Comparison of ENCODE assay signal across 19 cellular contexts in genomic region chr2:207813942-207814341, GRCh38. TPM values are rescaled to one million over a fixed set of nuclear protein-coding genes. Genes with fewer than 3 reads are reported as not detected.
A peak's percentile ranks its signal among the peaks of the same experiment; 100 is the strongest.
DNase-seq lines count a peak whose midpoint lies in the region; ATAC-seq lines count a peak whose summit lies in the region.
"Had no signal": no experiment of that assay in that cellular context is flagged by ENCODE, and none has a peak within 500 bp of the region (broad histone marks: within the 10 kb centered on the region; RNA-seq: fewer than 3 reads in every experiment).

No MANE protein-coding gene starts in this region.

- H3K36me3 ChIP-seq in NT2/D1 (ENCODE audit: insufficient read depth, insufficient read length, low read length) (no peaks in the 10 kb centered on the region), neuron (ENCODE audit: insufficient read depth, low read length) (no peaks in the 10 kb centered on the region)
- H3K36me3 ChIP-seq: cardiac muscle cell, esophagus muscularis mucosa, gastroesophageal sphincter, pancreas had no signal

- in situ Hi-C loops in G401 (cut with HindIII; ENCODE audit: low sequenced_read_pairs) = no loop called here

- H3K27me3 ChIP-seq in NT2/D1 (ENCODE audit: insufficient read depth, insufficient read length) (no peaks in the 10 kb centered on the region), neuron (ENCODE audit: insufficient read depth, low read length) (no peaks in the 10 kb centered on the region)
- H3K27me3 ChIP-seq: cardiac muscle cell, esophagus muscularis mucosa, gastroesophageal sphincter, pancreas had no signal

- no peaks in the 10 kb centered on the region for H3K9me3 ChIP-seq in NT2/D1 (ENCODE audit: insufficient read depth, low read length)
- H3K9me3 ChIP-seq in neuron (ENCODE audit: low read length) = no peaks in the 10 kb centered on the region
- H3K9me3 ChIP-seq: esophagus muscularis mucosa, gastroesophageal sphincter, pancreas had no signal

- H3K4me1 ChIP-seq in NT2/D1 (ENCODE audit: insufficient read depth, insufficient read length) (peaks cover 8% of the 10 kb centered on the region), neuron (ENCODE audit: insufficient read depth, low read length) (peaks cover 25% of the 10 kb centered on the region)

- H3K4me3 ChIP-seq in NT2/D1 (ENCODE audit: insufficient read length, low read depth) (no peak overlapping the region), neuron (ENCODE audit: low read length) (no peak overlapping the region)
- H3K4me3 ChIP-seq: cardiac muscle cell, esophagus muscularis mucosa, gastroesophageal sphincter, pancreas had no signal

- peak overlapping the region; percentile 13 for H2AFZ ChIP-seq in neuron (ENCODE audit: low read depth, low read length)

- H3K9ac ChIP-seq in NT2/D1 (ENCODE audit: insufficient read length, low read depth) = peak overlapping the region; percentile 43

- ATAC-seq in esophagus mucosa (no peak), HG02981 (IDR thresholded peaks at IDR 0.05; ENCODE audit: unreplicated experiment) (no peak), GM18907 (IDR thresholded peaks at IDR 0.05; ENCODE audit: unreplicated experiment) (no peak), HG02571 (IDR thresholded peaks at IDR 0.05; ENCODE audit: unreplicated experiment) (no peak)
- ATAC-seq: gastroesophageal sphincter had no signal

- DNase-seq in G401 (ENCODE audit: low spot score) (peak; percentile 47), NT2/D1 (ENCODE audit: low read depth, low spot score) (no peak), caudate nucleus (lab: John Stamatoyannopoulos, UW) (no peak)
- DNase-seq: activated B cell treated with CpG ODN at 0.5 μM for 24 hours; activated CD4-positive, alpha-beta T cell treated with anti-CD3 and anti-CD28 coated beads, Interleukin-2, amount 50 U/mL, for 48 hours; activated naive CD4-positive, alpha-beta T cell; kidney glomerular epithelial cell; naive B cell; NCI-H2171 treated with DMSO at 0.1 percent for 48 hours; pancreas; T-helper 2 cell had no signal

- peak overlapping the region; percentile 91 for H3K27ac ChIP-seq in caudate nucleus (ENCODE audit: low read depth, low read length)
- H3K27ac ChIP-seq: cardiac muscle cell, esophagus muscularis mucosa, gastroesophageal sphincter, pancreas had no signal

RNA-seq across cellular contexts. Expression of gene FZD5, which starts 44.2 kb away (rescaled TPM):
- 30.5 and 30.8 TPM in 2 replicates for total RNA-seq in G401 (2014; rRNA removed; shearing (Covaris generic))
- 11.8 TPM for total RNA-seq in esophagus mucosa
